Comparison of ENCODE assay signal across 22 cellular contexts in genomic region chr17:42404326-42405055, GRCh38. TPM values are rescaled to one million over a fixed set of nuclear protein-coding genes. Genes with fewer than 3 reads are reported as not detected.
A peak's percentile ranks its signal among the peaks of the same experiment; 100 is the strongest.
DNase-seq lines count a peak whose midpoint lies in the region; ATAC-seq and TF ChIP-seq lines count a peak whose summit lies in the region.
"Had no signal": no experiment of that assay in that cellular context is flagged by ENCODE, and none has a peak within 500 bp of the region (broad histone marks: within the 10 kb centered on the region; RNA-seq: fewer than 3 reads in every experiment).

No MANE protein-coding gene starts in this region.

- no peak overlapping the region for H2BK15ac ChIP-seq in IMR-90 (ENCODE audit: low read depth, low read length)

- intact Hi-C loops in IMR-90 (cut with micrococcal nuclease) = loop anchor here (5.0 kb wide), 2 partner anchors 113 to 377 kb away; no protein-coding TSS in a partner anchor
- intact Hi-C loops in Panc1 (cut with micrococcal nuclease; ENCODE audit: unreplicated experiment) = no loop called here
- intact Hi-C loops in esophagus muscularis mucosa (cut with DNase I) = loop anchor here (1.0 kb wide), 1 partner anchor 81 kb away; no protein-coding TSS in a partner anchor

- H3K27ac ChIP-seq in IMR-90 (ENCODE audit: insufficient read depth, low read length) (no peak overlapping the region), Panc1 (ENCODE audit: low read length) (peak overlapping the region; percentile 25), esophagus muscularis mucosa (replicated peaks in 1 of 4) (peak overlapping the region; percentile 97 to 100 (median 100)), stomach smooth muscle (ENCODE audit: low read length) (peak overlapping the region; percentile 37)
- H3K27ac ChIP-seq: brain microvascular endothelial cell, colonic mucosa had no signal

- no peak overlapping the region for H2BK20ac ChIP-seq in IMR-90 (ENCODE audit: low read depth, low read length)

- no peak for TF ChIP-seq EP300 in esophagus muscularis mucosa (IDR thresholded peaks at IDR 0.05)

- peaks cover 29% of the 10 kb centered on the region for H3K9me1 ChIP-seq in IMR-90 (ENCODE audit: insufficient read depth, low read length)

- in situ Hi-C loops in IMR-90 (cut with MboI; ENCODE audit: low sequenced_read_pairs) (loop anchor here (5.0 kb wide), 1 partner anchor 82 kb away; no protein-coding TSS in a partner anchor), Panc1 (cut with HindIII; ENCODE audit: low pct_unique_long_range_greater_than_20kb, low sequenced_read_pairs) (no loop called here)

- H3K79me1 ChIP-seq in IMR-90 (ENCODE audit: low read depth in 1 of 2, low read length in 2 of 2) = peaks cover 18 to 88% of the 10 kb centered on the region in 2 experiments

- no peaks in the 10 kb centered on the region for H3K9me3 ChIP-seq in IMR-90 (ENCODE audit: control insufficient read depth, insufficient read depth, low read length)
- H3K9me3 ChIP-seq in Panc1 (ENCODE audit: control insufficient read depth, insufficient read depth, low read depth, low read length) = no peaks in the 10 kb centered on the region
- H3K9me3 ChIP-seq in esophagus muscularis mucosa = no peaks in the 10 kb centered on the region
- no peaks in the 10 kb centered on the region for H3K9me3 ChIP-seq in stomach smooth muscle (ENCODE audit: control insufficient read depth in 2 of 2, low read length in 2 of 2)
- H3K9me3 ChIP-seq: colonic mucosa, SK-N-SH had no signal

- DNase-seq in IMR-90 (no peak), Panc1 (ENCODE audit: low read depth, low spot score) (no peak), esophagus muscularis mucosa (ENCODE audit: extremely low spot score) (no peak), SKM-1 (lab: John Stamatoyannopoulos, UW; ENCODE audit: unreplicated experiment) (no peak), UCSD-AML1 (lab: John Stamatoyannopoulos, UW; ENCODE audit: unreplicated experiment) (no peak), NCI-H2196 (lab: John Stamatoyannopoulos, UW; ENCODE audit: unreplicated experiment) (no peak)
- DNase-seq: activated CD8-positive, alpha-beta memory T cell treated with anti-CD3 and anti-CD28 coated beads, Interleukin-2, amount 50 U/mL, for 4 hours; activated naive CD8-positive, alpha-beta T cell treated with anti-CD3 and anti-CD28 coated beads, Interleukin-2, amount 50 U/mL, for 24 hours; brain microvascular endothelial cell; CD4-positive, alpha-beta T cell; colonic mucosa; NCI-H1436 treated with DMSO at 0.1 percent for 48 hours; NCI-H510A treated with DMSO at 0.1 percent for 48 hours; NK-92 treated with Interleukin-12 subunit alpha and Interleukin-12 subunit beta, amount 100 ng/mL, for 24 hours; SK-N-SH; stimulated activated CD4-positive, alpha-beta T cell treated with anti-CD3 and anti-CD28 coated beads, Interleukin-1b, Interleukin-23, amount 100 ng/mL, for 48 hours had no signal

- CTCF ChIA-PET in IMR-90 (lab: Yijun Ruan, JAX) = no interaction called here
- CTCF ChIA-PET in Panc1 (lab: Charles Lee) = no interaction called here

- H3K4me1 ChIP-seq in IMR-90 (ENCODE audit: control insufficient read depth, insufficient read depth, low read length) (peaks cover 37% of the 10 kb centered on the region), Panc1 (ENCODE audit: control insufficient read depth, insufficient read depth, low read length) (peaks cover 55% of the 10 kb centered on the region), esophagus muscularis mucosa (peaks cover 79 to 96% (median 91%) of the 10 kb centered on the region in 4 donors), stomach smooth muscle (ENCODE audit: control insufficient read depth, insufficient read depth, low read length) (peaks cover 67% of the 10 kb centered on the region)
- H3K4me1 ChIP-seq: colonic mucosa had no signal

- dilution Hi-C loops in IMR-90 (cut with HindIII; ENCODE audit: low sequenced_read_pairs, unreplicated experiment) = no loop called here

- ATAC-seq in IMR-90 (ENCODE audit: low read depth) (no peak), Panc1 (no peak), HG02973 (IDR thresholded peaks at IDR 0.05; ENCODE audit: unreplicated experiment) (no peak)
- ATAC-seq: activated naive CD8-positive, alpha-beta T cell treated with anti-CD3 and anti-CD28 coated beads, Interleukin-2, amount 50 U/mL, for 24 hours; HCT116; stimulated activated effector memory CD8-positive, alpha-beta T cell treated with anti-CD3 and anti-CD28 coated beads, Interleukin-12 subunit alpha, Interleukin-12 subunit beta, amount 100 ng/mL, for 72 hours; WTC11 had no signal

- no peak overlapping the region for H4K91ac ChIP-seq in IMR-90 (ENCODE audit: insufficient read depth, low read depth, low read length)

- peaks cover 97% of the 10 kb centered on the region for H4K20me1 ChIP-seq in IMR-90 (ENCODE audit: insufficient read depth, low read length)

- TF ChIP-seq RAD21 in IMR-90 (IDR thresholded peaks at IDR 0.05; ENCODE audit: low read length) = no peak

- no TSS peak for BruUV-seq in IMR-90 (replicated peaks; lab: Mats Ljungman, UMichigan)
- BruUV-seq in Panc1 (replicated peaks; lab: Mats Ljungman, UMichigan) = no TSS peak

- no peak overlapping the region for H3K4me2 ChIP-seq in IMR-90 (ENCODE audit: low read depth, low read length)
- H3K4me2 ChIP-seq: SK-N-SH had no signal

- no peak overlapping the region for H3K18ac ChIP-seq in IMR-90 (ENCODE audit: low read depth, low read length)

- H3K9ac ChIP-seq in IMR-90 (ENCODE audit: low read depth, low read length) = no peak overlapping the region
- H3K9ac ChIP-seq in stomach smooth muscle (ENCODE audit: low read length in 2 of 2) = no peak overlapping the region
- H3K9ac ChIP-seq: SK-N-SH had no signal

- H3K36me3 ChIP-seq in IMR-90 (ENCODE audit: control insufficient read depth, insufficient read depth, low read length) = peaks cover 36% of the 10 kb centered on the region
- H3K36me3 ChIP-seq in Panc1 (ENCODE audit: control insufficient read depth, insufficient read depth, low read length) = no peaks in the 10 kb centered on the region
- H3K36me3 ChIP-seq in esophagus muscularis mucosa = peaks cover 20 to 41% (median 31%) of the 10 kb centered on the region in 4 donors
- peaks cover 16 to 23% of the 10 kb centered on the region in 2 donors for H3K36me3 ChIP-seq in stomach smooth muscle (ENCODE audit: control insufficient read depth in 2 of 2, insufficient read depth in 2 of 2, low read length in 2 of 2)
- H3K36me3 ChIP-seq: colonic mucosa had no signal

- POLR2A ChIA-PET in IMR-90 (lab: Charles Lee; ENCODE audit: unreplicated experiment) (interaction anchor here (0.5 kb wide), 1 partner anchor 44 kb away, joined by 4 read pairs; no protein-coding TSS in a partner anchor), Panc1 (lab: Charles Lee) (no interaction called here)

- H3K23ac ChIP-seq in IMR-90 (ENCODE audit: low read depth, low read length) = no peak overlapping the region

- no peak overlapping the region for H4K5ac ChIP-seq in IMR-90 (ENCODE audit: low read depth, low read length)

- no peak overlapping the region for H3K56ac ChIP-seq in IMR-90 (ENCODE audit: extremely low read depth, insufficient read depth, low read length)

- H3K4me3 ChIP-seq in IMR-90 (ENCODE audit: insufficient read depth, low read depth, low read length) (no peak overlapping the region), Panc1 (ENCODE audit: low read depth in 2 of 2, low read length in 2 of 2) (no peak overlapping the region), esophagus muscularis mucosa (no peak overlapping the region), stomach smooth muscle (ENCODE audit: low read length in 2 of 2) (no peak overlapping the region)
- H3K4me3 ChIP-seq: colonic mucosa, skin epidermis had no signal

- WGBS in IMR-90 (ENCODE audit: extremely low coverage in 2 of 2, insufficient read length in 1 of 2), 2 experiments = 90% methylated on average over 35 of the region's 63 CpGs; no CpG with 5 or more reads in 1 of the 2 experiments
- 75% methylated on average over 63 of the region's 63 CpGs for WGBS in esophagus muscularis mucosa

- peak overlapping the region; percentile 13 for H2AFZ ChIP-seq in IMR-90 (replicated peaks; ENCODE audit: low read length, poor library complexity)

- no peak overlapping the region for H2BK5ac ChIP-seq in IMR-90 (ENCODE audit: low read depth, low read length, poor library complexity, severe bottlenecking)

- no peak overlapping the region for H4K8ac ChIP-seq in IMR-90 (ENCODE audit: low read depth in 2 of 2, low read length in 2 of 2)

- no peak overlapping the region for H3K14ac ChIP-seq in IMR-90 (replicated peaks; ENCODE audit: low read depth, low read length)

- no peak overlapping the region for H2AK5ac ChIP-seq in IMR-90 (ENCODE audit: low read depth, low read length)

- H3K27me3 ChIP-seq in IMR-90 (ENCODE audit: control insufficient read depth, insufficient read depth, low read length) = no peaks in the 10 kb centered on the region
- no peaks in the 10 kb centered on the region for H3K27me3 ChIP-seq in Panc1 (ENCODE audit: control insufficient read depth, insufficient read depth, low read length)
- no peaks in the 10 kb centered on the region for H3K27me3 ChIP-seq in esophagus muscularis mucosa
- no peaks in the 10 kb centered on the region for H3K27me3 ChIP-seq in stomach smooth muscle (ENCODE audit: control insufficient read depth in 1 of 2, insufficient read depth in 2 of 2, low read length in 2 of 2)
- H3K27me3 ChIP-seq: brain microvascular endothelial cell, colonic mucosa had no signal

- peak overlapping the region; percentile 5 for H2AK9ac ChIP-seq in IMR-90 (replicated peaks; ENCODE audit: low read depth, low read length, poor library complexity)

- no peak overlapping the region for H3K4ac ChIP-seq in IMR-90 (ENCODE audit: low read depth, low read length)

- TF ChIP-seq POLR2A in IMR-90 (IDR thresholded peaks at IDR 0.05; ENCODE audit: low read depth, low read length) = no peak
- no peak for TF ChIP-seq POLR2A in esophagus muscularis mucosa (IDR thresholded peaks at IDR 0.05; ENCODE audit: low read depth)

- no peak overlapping the region for H2BK120ac ChIP-seq in IMR-90 (ENCODE audit: low read depth, low read length)

- TF ChIP-seq CTCF in IMR-90 (conservative IDR thresholded peaks at IDR 0.05; ENCODE audit: low read depth, low read length) (no peak), Panc1 (IDR thresholded peaks at IDR 0.05) (no peak), esophagus muscularis mucosa (IDR thresholded peaks at IDR 0.05) (no peak)

RNA-seq across cellular contexts. Expression of gene STAT3, which starts 16.2 kb away (rescaled TPM):
- 61.9 and 66.3 TPM in 2 replicates for total RNA-seq in IMR-90 (2012; rRNA removed)
- 47.2 and 48.0 TPM in 2 replicates for polyA plus RNA-seq in IMR-90 (2012; rRNA removed)
- 28.3 and 33.2 TPM in 2 replicates for polyA plus RNA-seq in IMR-90 (2012; cell fraction: cytosol; rRNA removed)
- 56.6 and 109 TPM in 2 replicates for polyA plus RNA-seq in IMR-90 (2012; cell fraction: nucleus; rRNA removed; ENCODE audit: low replicate concordance)
- total RNA-seq in Panc1 (2021; ENCODE audit: unreplicated experiment) = 287 TPM
- polyA plus RNA-seq in Panc1 (2012; ENCODE audit: insufficient read length) = 210 TPM
- total RNA-seq in esophagus muscularis mucosa = 100 to 1,000 TPM; 137 to 260 (median 211) TPM

RNA-seq across cellular contexts. Expression of gene CAVIN1, which starts 18.6 kb away (rescaled TPM):
- total RNA-seq in IMR-90 (2012; rRNA removed) (556 and 644 TPM in 2 replicates), Panc1 (2021; ENCODE audit: unreplicated experiment) (315 TPM), esophagus muscularis mucosa (1,000 to 10,000 TPM in 2 of 4 donors, 100 to 1,000 TPM in 2; 619 to 1,181 (median 1,019) TPM)
- polyA plus RNA-seq in IMR-90 (2012; rRNA removed) = 491 and 533 TPM in 2 replicates
- 401 and 422 TPM in 2 replicates for polyA plus RNA-seq in IMR-90 (2012; cell fraction: cytosol; rRNA removed)
- 174 and 195 TPM in 2 replicates for polyA plus RNA-seq in IMR-90 (2012; cell fraction: nucleus; rRNA removed; ENCODE audit: low replicate concordance)
- 283 TPM for polyA plus RNA-seq in Panc1 (2012; ENCODE audit: insufficient read length)

RNA-seq across cellular contexts. Expression of gene ATP6V0A1, which starts 54.2 kb away (rescaled TPM):
- total RNA-seq in IMR-90 (2012; rRNA removed) = 18.8 and 23.6 TPM in 2 replicates
- polyA plus RNA-seq in IMR-90 (2012; rRNA removed) = 34.0 and 36.2 TPM in 2 replicates
- polyA plus RNA-seq in IMR-90 (2012; cell fraction: cytosol; rRNA removed) = 24.2 and 40.8 TPM in 2 replicates
- polyA plus RNA-seq in IMR-90 (2012; cell fraction: nucleus; rRNA removed; ENCODE audit: low replicate concordance) = 174 and 188 TPM in 2 replicates
- 53.4 TPM for total RNA-seq in Panc1 (2021; ENCODE audit: unreplicated experiment)
- 42.5 TPM for polyA plus RNA-seq in Panc1 (2012; ENCODE audit: insufficient read length)
- total RNA-seq in esophagus muscularis mucosa = 10 to 100 TPM; 51.9 to 74.9 (median 63.9) TPM
